Comparison of ENCODE assay signal across 20 cellular contexts in the genomic region with DNA sequence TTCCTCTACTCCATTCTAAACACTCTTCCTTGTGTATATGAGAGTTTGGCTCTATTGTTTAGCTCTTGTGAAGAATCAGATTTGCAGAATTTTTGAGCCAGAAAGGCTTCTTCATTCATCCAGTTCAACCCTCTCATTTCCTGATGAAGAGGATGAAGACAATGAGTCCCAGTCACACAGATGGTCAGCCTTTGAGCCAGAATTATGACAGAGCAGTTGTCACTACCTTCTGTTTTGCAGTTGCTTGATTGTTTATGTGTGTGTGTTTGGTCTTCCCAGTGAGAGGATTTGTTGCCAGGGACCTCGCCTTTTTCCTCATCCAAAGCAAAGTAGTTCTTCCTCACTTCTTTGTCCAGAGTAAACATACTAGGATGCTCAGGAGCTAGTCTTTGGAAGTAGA. TPM values are rescaled to one million over a fixed set of nuclear protein-coding genes. Genes with fewer than 3 reads are reported as not detected.
DNase-seq lines count a peak whose midpoint lies in the region; ATAC-seq and TF ChIP-seq lines count a peak whose summit lies in the region.
"Had no signal": no experiment of that assay in that cellular context is flagged by ENCODE, and none has a peak within 500 bp of the region (broad histone marks: within the 10 kb centered on the region; RNA-seq: fewer than 3 reads in every experiment).

No MANE protein-coding gene starts in this region.

- peaks cover 49% of the 10 kb centered on the region for H3K36me3 Mint-ChIP-seq in stimulated activated naive CD8-positive, alpha-beta T cell treated with anti-CD3 and anti-CD28 coated beads, Interleukin-15, Interleukin-2, amounts not matched to agents 100 ng/mL and 50 ng/mL, for 24 hours (ENCODE audit: low read depth)

- no peak for TF ChIP-seq CTCF in fibroblast of pulmonary artery (IDR thresholded peaks at IDR 0.05; ENCODE audit: low read length, missing control alignments)

- H3K27me3 Mint-ChIP-seq in stimulated activated naive CD8-positive, alpha-beta T cell treated with anti-CD3 and anti-CD28 coated beads, Interleukin-15, Interleukin-2, amounts not matched to agents 100 ng/mL and 50 ng/mL, for 24 hours: no peaks in the 10 kb centered on the region
- H3K27me3 Mint-ChIP-seq in stimulated activated naive CD8-positive, alpha-beta T cell treated with anti-CD3 and anti-CD28 coated beads, Interleukin-15, amount 100 ng/mL, for 72 hours: no peaks in the 10 kb centered on the region
- H3K27me3 Mint-ChIP-seq: CD4-positive, CD25-positive, alpha-beta regulatory T cell had no signal

- H3K27ac Mint-ChIP-seq in stimulated activated naive CD8-positive, alpha-beta T cell treated with anti-CD3 and anti-CD28 coated beads, Interleukin-15, Interleukin-2, amounts not matched to agents 100 ng/mL and 50 ng/mL, for 24 hours: peak overlapping the region; percentile 49
- H3K27ac Mint-ChIP-seq in stimulated activated naive CD8-positive, alpha-beta T cell treated with anti-CD3 and anti-CD28 coated beads, Interleukin-15, amount 100 ng/mL, for 72 hours: no peak overlapping the region
- H3K27ac Mint-ChIP-seq: CD4-positive, CD25-positive, alpha-beta regulatory T cell had no signal

- H3K9ac ChIP-seq in subcutaneous abdominal adipose tissue (ENCODE audit: low read length in 5 of 5): no peak overlapping the region

- peaks cover 43% of the 10 kb centered on the region for H3K4me1 Mint-ChIP-seq in stimulated activated naive CD8-positive, alpha-beta T cell treated with anti-CD3 and anti-CD28 coated beads, Interleukin-15, Interleukin-2, amounts not matched to agents 100 ng/mL and 50 ng/mL, for 24 hours (ENCODE audit: low read depth)
- H3K4me1 Mint-ChIP-seq in stimulated activated naive CD8-positive, alpha-beta T cell treated with anti-CD3 and anti-CD28 coated beads, Interleukin-15, amount 100 ng/mL, for 72 hours: peaks cover 59% of the 10 kb centered on the region

- peak overlapping the region; percentile 6 for H3K27ac ChIP-seq in subcutaneous abdominal adipose tissue (ENCODE audit: low read depth, low read length)
- no peak overlapping the region for H3K27ac ChIP-seq in effector memory CD4-positive, alpha-beta T cell (ENCODE audit: insufficient read depth, low read length, poor library complexity, severe bottlenecking)
- H3K27ac ChIP-seq: SK-N-MC had no signal

- DNase-seq in stimulated activated naive CD8-positive, alpha-beta T cell treated with anti-CD3 and anti-CD28 coated beads, Interleukin-15, amount 100 ng/mL, for 72 hours: no peak
- DNase-seq in RPMI7951 (ENCODE audit: low read depth) (peak; percentile 17), fibroblast of pulmonary artery (ENCODE audit: low read depth) (peak; percentile 38), DMS153 treated with DMSO at 0.1 percent for 48 hours (lab: John Stamatoyannopoulos, UW; ENCODE audit: unreplicated experiment) (no peak), NAMALWA (ENCODE audit: low spot score) (no peak)
- no peak for DNase-seq in effector memory CD4-positive, alpha-beta T cell
- DNase-seq: ACHN; CD4-positive, CD25-positive, alpha-beta regulatory T cell; DND-41; GDM1; HCEC 1CT; Karpas-422; NCI-H1417 treated with DMSO at 0.1 percent for 48 hours; NCI-H2029 treated with DMSO at 0.1 percent for 48 hours; NCI-H526; NK-92 treated with Interleukin-12 subunit alpha and Interleukin-12 subunit beta, amount 100 ng/mL, for 24 hours; PC-3 had no signal

- H3K9me3 ChIP-seq in subcutaneous abdominal adipose tissue (ENCODE audit: control insufficient read depth in 5 of 5, low read length in 5 of 5): no peaks in the 10 kb centered on the region
- no peaks in the 10 kb centered on the region for H3K9me3 ChIP-seq in effector memory CD4-positive, alpha-beta T cell (ENCODE audit: control insufficient read depth, low read length)

- ATAC-seq in stimulated activated naive CD8-positive, alpha-beta T cell treated with anti-CD3 and anti-CD28 coated beads, Interleukin-15, amount 100 ng/mL, for 72 hours: no peak
- ATAC-seq: PC-3 had no signal

- no peaks in the 10 kb centered on the region for H3K27me3 ChIP-seq in subcutaneous abdominal adipose tissue (ENCODE audit: control insufficient read depth in 5 of 5, insufficient read depth in 4 of 5, low read length in 5 of 5)
- H3K27me3 ChIP-seq in effector memory CD4-positive, alpha-beta T cell (replicated peaks; ENCODE audit: control insufficient read depth, insufficient read depth, low read length, poor library complexity, severe bottlenecking): no peaks in the 10 kb centered on the region

- no peak overlapping the region for H3K4me3 Mint-ChIP-seq in stimulated activated naive CD8-positive, alpha-beta T cell treated with anti-CD3 and anti-CD28 coated beads, Interleukin-15, Interleukin-2, amounts not matched to agents 100 ng/mL and 50 ng/mL, for 24 hours
- H3K4me3 Mint-ChIP-seq in stimulated activated naive CD8-positive, alpha-beta T cell treated with anti-CD3 and anti-CD28 coated beads, Interleukin-15, amount 100 ng/mL, for 72 hours: no peak overlapping the region

- no peak overlapping the region for H3K4me3 ChIP-seq in fibroblast of pulmonary artery (replicated peaks; ENCODE audit: low read depth, low read length)
- H3K4me3 ChIP-seq in subcutaneous abdominal adipose tissue (ENCODE audit: low read depth in 1 of 5, low read length in 5 of 5): no peak overlapping the region
- H3K4me3 ChIP-seq in effector memory CD4-positive, alpha-beta T cell (ENCODE audit: insufficient read depth, low read depth, low read length, poor library complexity, severe bottlenecking): no peak overlapping the region
- H3K4me3 ChIP-seq: SK-N-MC had no signal

- H3K4me1 ChIP-seq in subcutaneous abdominal adipose tissue (ENCODE audit: control insufficient read depth in 5 of 5, insufficient read depth in 5 of 5, low read length in 5 of 5): peaks cover 0 to 82% (median 54%) of the 10 kb centered on the region in 5 donors
- peaks cover 31% of the 10 kb centered on the region for H3K4me1 ChIP-seq in effector memory CD4-positive, alpha-beta T cell (ENCODE audit: control insufficient read depth, insufficient read depth, low read length, poor library complexity, severe bottlenecking)

- no peaks in the 10 kb centered on the region for H3K9me3 Mint-ChIP-seq in stimulated activated naive CD8-positive, alpha-beta T cell treated with anti-CD3 and anti-CD28 coated beads, Interleukin-15, Interleukin-2, amounts not matched to agents 100 ng/mL and 50 ng/mL, for 24 hours
- H3K9me3 Mint-ChIP-seq in stimulated activated naive CD8-positive, alpha-beta T cell treated with anti-CD3 and anti-CD28 coated beads, Interleukin-15, amount 100 ng/mL, for 72 hours: no peaks in the 10 kb centered on the region
- H3K9me3 Mint-ChIP-seq: CD4-positive, CD25-positive, alpha-beta regulatory T cell had no signal

- peaks cover 0 to 2% (median 0%) of the 10 kb centered on the region in 5 donors for H3K36me3 ChIP-seq in subcutaneous abdominal adipose tissue (ENCODE audit: control insufficient read depth in 5 of 5, insufficient read depth in 5 of 5, low read length in 5 of 5)
- H3K36me3 ChIP-seq in effector memory CD4-positive, alpha-beta T cell (ENCODE audit: control insufficient read depth, insufficient read depth, low read length): peaks cover 3% of the 10 kb centered on the region

RNA-seq across cellular contexts. Expression of gene MDFIC, which starts 15.5 kb away (rescaled TPM):
- total RNA-seq in RPMI7951 (2014; rRNA removed; shearing (Covaris generic)): 30.8 and 38.1 TPM in 2 replicates

Comparison
In these comparisons a context has a peak if more than half of its experiments do, and no peak if none do; other contexts are left out.
1. DNase-seq: peak in RPMI7951 (single experiment) and fibroblast of pulmonary artery (single experiment); none in stimulated activated naive CD8-positive, alpha-beta T cell treated with anti-CD3 and anti-CD28 coated beads, Interleukin-15, amount 100 ng/mL, for 72 hours (0 of 2), effector memory CD4-positive, alpha-beta T cell (0 of 3), DMS153 treated with DMSO at 0.1 percent for 48 hours (single experiment) and NAMALWA (single experiment).